21 cellular contexts compared by ENCODE assay signal in genomic region chr11:70251583-70252285, GRCh38. TPM values are rescaled to one million over a fixed set of nuclear protein-coding genes. Genes with fewer than 3 reads are reported as not detected.
A peak's percentile ranks its signal among the peaks of the same experiment; 100 is the strongest.
DNase-seq lines count a peak whose midpoint lies in the region; ATAC-seq, FAIRE-seq and TF ChIP-seq lines count a peak whose summit lies in the region.
"Had no signal": no experiment of that assay in that cellular context is flagged by ENCODE, and none has a peak within 500 bp of the region (broad histone marks: within the 10 kb centered on the region; RNA-seq: fewer than 3 reads in every experiment).

No MANE protein-coding gene starts in this region.

- H3K27me3 Mint-ChIP-seq in MCF 10A (ENCODE audit: insufficient read depth, unreplicated experiment) = no peaks in the 10 kb centered on the region
- H3K27me3 Mint-ChIP-seq: activated CD8-positive, alpha-beta T cell treated with anti-CD3 and anti-CD28 coated beads for 36 hours had no signal

- no peaks in the 10 kb centered on the region for H3K9me3 ChIP-seq in right cardiac atrium (ENCODE audit: control insufficient read depth, low read length)
- no peaks in the 10 kb centered on the region for H3K9me3 ChIP-seq in left ventricle myocardium inferior (replicated peaks)
- H3K9me3 ChIP-seq in kidney (ENCODE audit: control insufficient read depth in 1 of 2, low read length in 2 of 2) = no peaks in the 10 kb centered on the region
- no peaks in the 10 kb centered on the region for H3K9me3 ChIP-seq in prostate gland
- H3K9me3 ChIP-seq: lower lobe of right lung, upper lobe of left lung had no signal

- FAIRE-seq in kidney (lab: Jason Lieb, UNC) (no peak), D721Med (lab: Jason Lieb, UNC) (no peak)
- FAIRE-seq: endometrium had no signal

- DNase-seq in right cardiac atrium = no peak
- no peak for DNase-seq in left ventricle myocardium inferior
- DNase-seq in MCF 10A (ENCODE audit: unreplicated experiment) = peak; percentile 67
- peak; percentile 42 for DNase-seq in kidney
- DNase-seq in erythroblast (lab: John Stamatoyannopoulos, UW) = no peak
- DNase-seq in activated naive CD4-positive, alpha-beta T cell treated with anti-CD3 and anti-CD28 coated beads, Interleukin-2, amount 50 U/mL, for 16 hours = no peak
- no peak for DNase-seq in D721Med (ENCODE audit: insufficient read length, low spot score)
- no peak for DNase-seq in prostate gland (ENCODE audit: low spot score)
- DNase-seq: activated CD8-positive, alpha-beta T cell treated with anti-CD3 and anti-CD28 coated beads for 36 hours; activated T-cell treated with anti-CD3 and anti-CD28 coated beads, Interleukin-2, amount 50 U/mL, for 72 hours; CD8-positive, alpha-beta T cell; foreskin fibroblast; lower lobe of right lung; naive B cell; NCI-H1694 treated with DMSO at 0.1 percent for 48 hours; NCI-H345; stimulated activated naive CD8-positive, alpha-beta T cell treated with anti-CD3 and anti-CD28 coated beads, Interleukin-15, Interleukin-2, amounts not matched to agents 100 U/mL and 50 U/mL, for 24 hours; T-helper 1 cell; upper lobe of left lung had no signal

- H3K4me3 ChIP-seq in right cardiac atrium (ENCODE audit: low read length) (no peak overlapping the region), left ventricle myocardium inferior (no peak overlapping the region), kidney (ENCODE audit: low read length in 2 of 2) (no peak overlapping the region), prostate gland (no peak overlapping the region)
- H3K4me3 ChIP-seq: lower lobe of right lung, upper lobe of left lung had no signal

- no peak overlapping the region for H3K27ac Mint-ChIP-seq in MCF 10A (ENCODE audit: low read depth, unreplicated experiment)
- H3K27ac Mint-ChIP-seq: activated CD8-positive, alpha-beta T cell treated with anti-CD3 and anti-CD28 coated beads for 36 hours; activated T-cell treated with anti-CD3 and anti-CD28 coated beads, Interleukin-2, amount 50 U/mL, for 72 hours; CD8-positive, alpha-beta T cell; naive B cell had no signal

- TF ChIP-seq CTCF in left ventricle myocardium inferior (IDR thresholded peaks at IDR 0.05; ENCODE audit: borderline replicate concordance) (no peak), MCF 10A (IDR thresholded peaks at IDR 0.05; ENCODE audit: unreplicated experiment) (no peak), kidney (IDR thresholded peaks at IDR 0.05; ENCODE audit: borderline replicate concordance, extremely low read depth, insufficient read depth) (no peak), D721Med (IDR thresholded peaks at IDR 0.05; ENCODE audit: insufficient read depth, missing control alignments) (no peak), prostate gland (IDR thresholded peaks at IDR 0.05) (no peak)

- peaks cover 30% of the 10 kb centered on the region for H3K4me1 Mint-ChIP-seq in MCF 10A (ENCODE audit: insufficient read depth, unreplicated experiment)

- H3K27me3 ChIP-seq in right cardiac atrium (ENCODE audit: control insufficient read depth, insufficient read depth) (no peaks in the 10 kb centered on the region), left ventricle myocardium inferior (ENCODE audit: low read depth) (no peaks in the 10 kb centered on the region), prostate gland (replicated peaks; ENCODE audit: insufficient read depth) (no peaks in the 10 kb centered on the region)
- H3K27me3 ChIP-seq: upper lobe of left lung had no signal

- H3K4me3 Mint-ChIP-seq in MCF 10A (ENCODE audit: unreplicated experiment) = no peak overlapping the region
- H3K4me3 Mint-ChIP-seq: activated CD8-positive, alpha-beta T cell treated with anti-CD3 and anti-CD28 coated beads for 36 hours; activated T-cell treated with anti-CD3 and anti-CD28 coated beads, Interleukin-2, amount 50 U/mL, for 72 hours; CD8-positive, alpha-beta T cell; naive B cell had no signal

- POLR2A ChIA-PET in MCF 10A (lab: Yijun Ruan, JAX) = interaction anchor here (0.6 to 1.0 kb wide), 2 partner anchors 14 to 1374 kb away, joined by 3 read pairs; no protein-coding TSS in a partner anchor

- ATAC-seq in right cardiac atrium = peak; percentile 12 to 48
- ATAC-seq: activated CD8-positive, alpha-beta T cell treated with anti-CD3 and anti-CD28 coated beads for 36 hours; activated T-cell treated with anti-CD3 and anti-CD28 coated beads, Interleukin-2, amount 50 U/mL, for 72 hours; CD8-positive, alpha-beta T cell; stimulated activated naive CD8-positive, alpha-beta T cell treated with anti-CD3 and anti-CD28 coated beads, Interleukin-15, Interleukin-2, amounts not matched to agents 100 U/mL and 50 U/mL, for 24 hours had no signal

- H3K36me3 ChIP-seq in left ventricle myocardium inferior = no peaks in the 10 kb centered on the region
- no peaks in the 10 kb centered on the region for H3K36me3 ChIP-seq in kidney (ENCODE audit: control insufficient read depth in 1 of 2, insufficient read depth in 2 of 2, low read length in 2 of 2)
- H3K36me3 ChIP-seq in prostate gland = no peaks in the 10 kb centered on the region
- H3K36me3 ChIP-seq: lower lobe of right lung, upper lobe of left lung, WERI-Rb-1 had no signal

- H3K36me3 Mint-ChIP-seq in MCF 10A (ENCODE audit: insufficient read depth, unreplicated experiment) = no peaks in the 10 kb centered on the region
- H3K36me3 Mint-ChIP-seq: CD8-positive, alpha-beta T cell; naive B cell had no signal

- H3K27ac ChIP-seq in right cardiac atrium (ENCODE audit: low read length) (no peak overlapping the region), left ventricle myocardium inferior (replicated peaks) (no peak overlapping the region), kidney (ENCODE audit: low read depth in 2 of 2, low read length in 2 of 2) (no peak overlapping the region), prostate gland (no peak overlapping the region)
- H3K27ac ChIP-seq: lower lobe of right lung, upper lobe of left lung, WERI-Rb-1 had no signal

- no TSS peak for BruUV-seq in MCF 10A (replicated peaks; lab: Mats Ljungman, UMichigan)

- H3K4me1 ChIP-seq in right cardiac atrium (ENCODE audit: control insufficient read depth, insufficient read depth, low read length) (no peaks in the 10 kb centered on the region), left ventricle myocardium inferior (no peaks in the 10 kb centered on the region), kidney (ENCODE audit: control insufficient read depth in 1 of 2, insufficient read depth in 1 of 2, low read depth in 1 of 2, low read length in 2 of 2) (peaks cover 0 to 2% of the 10 kb centered on the region in 2 donors), prostate gland (replicated peaks) (no peaks in the 10 kb centered on the region)
- H3K4me1 ChIP-seq: lower lobe of right lung, upper lobe of left lung had no signal

- TF ChIP-seq POLR2A in erythroblast (IDR thresholded peaks at IDR 0.05; ENCODE audit: low read length) = no peak
- TF ChIP-seq POLR2A in prostate gland (IDR thresholded peaks at IDR 0.05) = no peak

- H3K9me3 Mint-ChIP-seq in MCF 10A (ENCODE audit: unreplicated experiment) = no peaks in the 10 kb centered on the region
- H3K9me3 Mint-ChIP-seq: CD8-positive, alpha-beta T cell had no signal

- H3K9ac ChIP-seq in kidney (ENCODE audit: low read length in 2 of 2) = no peak overlapping the region

- WGBS in right cardiac atrium = 67% methylated on average over 22 of the region's 23 CpGs
- WGBS in prostate gland = 65% methylated on average over 23 of the region's 23 CpGs

- intact Hi-C loops in right cardiac atrium (cut with DNase I) (no loop called here), left ventricle myocardium inferior (cut with micrococcal nuclease) (no loop called here), MCF 10A (cut with micrococcal nuclease) (no loop called here), kidney (cut with DNase I) (no loop called here), prostate gland (cut with DNase I) (no loop called here)

- CTCF ChIA-PET in MCF 10A (lab: Yijun Ruan, JAX) = no interaction called here

RNA-seq across cellular contexts. Expression of gene PPFIA1, which starts 18.8 kb away (rescaled TPM):
- total RNA-seq in right cardiac atrium = 10 to 100 TPM; 36.7 to 44.9 (median 39.4) TPM
- 16.2 TPM for polyA plus RNA-seq in right cardiac atrium
- 45.3 TPM for total RNA-seq in left ventricle myocardium inferior
- total RNA-seq in MCF 10A (2022) = 78.4 and 78.8 TPM in 2 replicates
- 53.0 TPM for total RNA-seq in kidney
- polyA plus RNA-seq in kidney (ENCODE audit: insufficient read depth, low read depth, low replicate concordance) = 19.1 TPM
- 10 to 100 TPM; 29.1 to 61.8 TPM for total RNA-seq in prostate gland

RNA-seq across cellular contexts. Expression of gene FADD, which starts 48.6 kb away (rescaled TPM):
- 10 to 100 TPM; 11.3 to 13.4 (median 12.3) TPM for total RNA-seq in right cardiac atrium
- 10.6 TPM for polyA plus RNA-seq in right cardiac atrium
- 10.7 TPM for total RNA-seq in left ventricle myocardium inferior
- total RNA-seq in MCF 10A (2022) = 37.1 and 44.1 TPM in 2 replicates
- 31.5 TPM for total RNA-seq in kidney
- polyA plus RNA-seq in kidney (ENCODE audit: insufficient read depth, low read depth, low replicate concordance) = 27.8 TPM
- 10 to 100 TPM; 16.0 to 18.4 TPM for total RNA-seq in prostate gland

Comparison
In these comparisons a context has a peak if more than half of its experiments do, and no peak if none do; other contexts are left out.
1. DNase-seq: peak in MCF 10A (single experiment) and kidney (single experiment); none in right cardiac atrium (0 of 3), left ventricle myocardium inferior (single experiment), erythroblast (0 of 2), activated naive CD4-positive, alpha-beta T cell treated with anti-CD3 and anti-CD28 coated beads, Interleukin-2, amount 50 U/mL, for 16 hours (single experiment), D721Med (single experiment) and prostate gland (single experiment).